ENCODE assay signal across 1 cellular context in genomic region chr16:675884-676564, GRCh38.
TF ChIP-seq lines count a peak whose summit lies in the region.

No MANE protein-coding gene starts in this region.

TF ChIP-seq in IMR-90, 13 proteins besides CTCF, POLR2A, EP300 and RAD21:
- TF ChIP-seq CEBPB (IDR thresholded peaks at IDR 0.05; ENCODE audit: low read depth, low read length) (no peak), NFE2L2 (IDR thresholded peaks at IDR 0.05; ENCODE audit: low read depth, low read length) (no peak), RFX5 (IDR thresholded peaks at IDR 0.05; ENCODE audit: low read depth, low read length) (no peak), MAZ (IDR thresholded peaks at IDR 0.05; ENCODE audit: borderline replicate concordance, low read depth, low read length) (no peak), ELK1 (IDR thresholded peaks at IDR 0.05; ENCODE audit: borderline replicate concordance, low read depth, low read length) (no peak), CHD1 (IDR thresholded peaks at IDR 0.05; ENCODE audit: low read depth, low read length) (no peak), MXI1 (IDR thresholded peaks at IDR 0.05; ENCODE audit: borderline replicate concordance, low read depth, low read length) (no peak), FOS (IDR thresholded peaks at IDR 0.05; ENCODE audit: low read depth, low read length) (no peak), USF2 (IDR thresholded peaks at IDR 0.05; ENCODE audit: low read depth, low read length) (no peak), RCOR1 (IDR thresholded peaks at IDR 0.05; ENCODE audit: insufficient replicate concordance, low read length) (no peak), MAFK (IDR thresholded peaks at IDR 0.05; ENCODE audit: low read depth, low read length) (no peak), BHLHE40 (IDR thresholded peaks at IDR 0.05; ENCODE audit: low read depth, low read length) (no peak), SMC3 (IDR thresholded peaks at IDR 0.05; ENCODE audit: low read depth, low read length) (no peak)
